Comparison of ENCODE assay signal across 8 cellular contexts in the genomic region with DNA sequence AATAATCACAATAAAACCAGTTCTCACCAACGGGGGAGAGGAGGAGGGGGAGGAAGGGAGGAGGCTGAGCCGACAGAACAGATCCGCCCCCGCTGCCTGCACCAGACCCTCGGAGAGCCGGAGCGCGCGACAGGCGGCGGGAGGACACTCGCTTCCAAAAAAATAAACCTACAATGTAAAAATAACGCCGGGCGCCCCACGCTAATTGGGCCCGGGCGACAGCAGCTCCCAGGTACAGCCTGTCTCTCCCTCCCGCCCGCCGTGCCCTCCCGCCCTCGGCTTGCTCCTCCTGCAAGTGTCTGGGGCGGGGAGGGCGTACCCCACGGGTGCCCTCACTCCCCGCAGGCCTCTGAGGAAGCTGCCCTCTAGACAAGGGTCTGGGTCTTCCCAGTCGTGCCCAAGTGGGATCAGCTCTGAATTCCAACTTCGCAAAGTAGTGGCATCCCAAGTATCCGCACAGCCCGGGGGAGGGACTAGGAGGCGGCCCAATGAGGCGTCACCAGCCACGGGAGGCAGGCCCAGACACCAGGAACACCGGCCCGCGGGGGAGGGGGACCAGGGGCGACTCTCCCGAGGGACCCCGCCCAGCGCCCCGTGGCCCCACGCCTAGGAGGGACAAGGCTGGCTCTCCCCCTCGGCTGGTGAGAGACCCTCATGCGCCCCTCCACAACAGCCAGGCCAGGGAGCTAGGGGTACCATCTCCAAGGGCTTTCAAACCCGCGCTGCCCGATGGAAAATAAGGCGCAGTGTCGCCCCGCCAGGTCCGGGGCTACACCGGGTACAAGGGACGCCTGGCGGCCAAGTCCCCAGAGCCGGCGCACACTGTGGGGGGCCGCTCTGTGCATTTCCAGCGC. TPM values are rescaled to one million over a fixed set of nuclear protein-coding genes. Genes with fewer than 3 reads are reported as not detected.
DNase-seq lines count a peak whose midpoint lies in the region; ATAC-seq and TF ChIP-seq lines count a peak whose summit lies in the region.

No MANE protein-coding gene starts in this region.

- peaks cover 36% of the 10 kb centered on the region for H3K4me1 Mint-ChIP-seq in activated CD8-positive, alpha-beta T cell treated with anti-CD3 and anti-CD28 coated beads for 36 hours (ENCODE audit: low read depth)

- no peaks in the 10 kb centered on the region for H3K27me3 ChIP-seq in lung (ENCODE audit: control insufficient read depth, insufficient read depth)

- no peaks in the 10 kb centered on the region for H3K9me3 Mint-ChIP-seq in activated CD8-positive, alpha-beta T cell treated with anti-CD3 and anti-CD28 coated beads for 36 hours

- H3K27ac ChIP-seq in lung (ENCODE audit: low read depth in 1 of 2, low read length in 1 of 2): peak overlapping the region; percentile 92 to 99

- no peak for TF ChIP-seq CTCF in activated CD8-positive, alpha-beta T cell treated with anti-CD3 and anti-CD28 coated beads for 36 hours (IDR thresholded peaks at IDR 0.05)
- TF ChIP-seq CTCF in lung (IDR thresholded peaks at IDR 0.05; ENCODE audit: control extremely low read depth, extremely low read depth): no peak

- H3K36me3 ChIP-seq in lung (ENCODE audit: control insufficient read depth in 2 of 2, insufficient read depth in 2 of 2, low read length in 2 of 2): no peaks in the 10 kb centered on the region

- peak overlapping the region; percentile 87 for H3K27ac Mint-ChIP-seq in activated CD8-positive, alpha-beta T cell treated with anti-CD3 and anti-CD28 coated beads for 36 hours

- WGBS in lung, 2 donors: 0% methylated on average over 51 to 59 of the region's 59 CpGs

- H3K4me3 ChIP-seq in lung: peak overlapping the region; percentile 98

- POLR2A ChIA-PET in activated CD8-positive, alpha-beta T cell treated with anti-CD3 and anti-CD28 coated beads for 36 hours (lab: Charles Lee): interaction anchor here (0.8 to 2.4 kb wide), 10 partner anchors 9 to 348 kb away, joined by 3 to 11 read pairs (median 3); partner anchors contain the start of gene UBC

- CTCF ChIA-PET in activated CD8-positive, alpha-beta T cell treated with anti-CD3 and anti-CD28 coated beads for 36 hours (lab: Charles Lee): interaction anchor here (0.9 kb wide), 1 partner anchor 194 kb away, joined by 3 read pairs; no protein-coding TSS in a partner anchor

- H3K4me1 ChIP-seq in lung (ENCODE audit: control insufficient read depth in 2 of 2, insufficient read depth in 2 of 2, low read length in 2 of 2): peaks cover 0 to 21% of the 10 kb centered on the region in 2 donors

- no peaks in the 10 kb centered on the region for H3K27me3 Mint-ChIP-seq in activated CD8-positive, alpha-beta T cell treated with anti-CD3 and anti-CD28 coated beads for 36 hours

- ATAC-seq in GM18861 (IDR thresholded peaks at IDR 0.05; ENCODE audit: unreplicated experiment) (peak; percentile 16), HG03139 (IDR thresholded peaks at IDR 0.05; ENCODE audit: unreplicated experiment) (peak; percentile 35), lung (ENCODE audit: insufficient read depth, low FRiP score) (peak; percentile 80)
- ATAC-seq in activated CD8-positive, alpha-beta T cell treated with anti-CD3 and anti-CD28 coated beads for 36 hours: peak; percentile 54

- no peaks in the 10 kb centered on the region for H3K9me3 ChIP-seq in lung (ENCODE audit: control insufficient read depth in 2 of 2, insufficient read depth in 1 of 2, low read length in 1 of 2)

- intact Hi-C loops in activated CD8-positive, alpha-beta T cell treated with anti-CD3 and anti-CD28 coated beads for 36 hours (cut with micrococcal nuclease): no loop called here

- no peaks in the 10 kb centered on the region for H3K36me3 Mint-ChIP-seq in activated CD8-positive, alpha-beta T cell treated with anti-CD3 and anti-CD28 coated beads for 36 hours (ENCODE audit: low read depth)

- DNase-seq in AG08395 (ENCODE audit: low spot score) (peak; percentile 86), NCI-H526 treated with DMSO at 0.1 percent for 48 hours (lab: John Stamatoyannopoulos, UW) (peak; percentile 46), lung (ENCODE audit: low spot score) (peak; percentile 91)
- peak; percentile 71 for DNase-seq in activated CD8-positive, alpha-beta T cell treated with anti-CD3 and anti-CD28 coated beads for 36 hours
- peak; percentile 51 for DNase-seq in effector CD8-positive, alpha-beta T cell (lab: John Stamatoyannopoulos, UW)
- DNase-seq in stimulated activated CD4-positive, alpha-beta T cell treated with anti-CD3 and anti-CD28 coated beads, TNF-alpha, amount 100 ng/mL, for 1 hour (ENCODE audit: low read depth in 3 of 3, low spot score in 1 of 3): peak in 2 of 3 donors; percentile 36 to 55

- peak overlapping the region; percentile 92 for H3K4me3 Mint-ChIP-seq in activated CD8-positive, alpha-beta T cell treated with anti-CD3 and anti-CD28 coated beads for 36 hours

RNA-seq across cellular contexts. Expression of gene NCOR2, which starts 1.0 kb away (rescaled TPM):
- 100 to 1,000 TPM; 105 to 110 TPM for total RNA-seq in activated CD8-positive, alpha-beta T cell treated with anti-CD3 and anti-CD28 coated beads for 36 hours
- total RNA-seq in lung: 100 to 1,000 TPM; 166 to 361 TPM
- polyA plus RNA-seq in lung: 10 to 100 TPM; 81.4 to 98.7 TPM

Comparison
In these comparisons a context has a peak if more than half of its experiments do, and no peak if none do; other contexts are left out.
1. Peak in every context shown above with its lines: DNase-seq, ATAC-seq, H3K4me3 ChIP-seq and H3K27ac ChIP-seq.
2. ATAC-seq: peak in every context shown above with its lines; median percentile 80 in lung; 54 in activated CD8-positive, alpha-beta T cell treated with anti-CD3 and anti-CD28 coated beads for 36 hours; 35 in HG03139; 16 in GM18861.